Comparison of ENCODE assay signal across 18 cellular contexts in genomic region chr15:48396020-48396419, GRCh38.
DNase-seq lines count a peak whose midpoint lies in the region; ATAC-seq, FAIRE-seq and TF ChIP-seq lines count a peak whose summit lies in the region.
"Had no signal": no experiment of that assay in that cellular context is flagged by ENCODE, and none has a peak within 500 bp of the region (broad histone marks: within the 10 kb centered on the region; RNA-seq: fewer than 3 reads in every experiment).

No MANE protein-coding gene starts in this region.

- H4K8ac ChIP-seq in IMR-90 (ENCODE audit: low read depth in 2 of 2, low read length in 2 of 2) = peak overlapping the region in 1 of 2 experiments; percentile 28; a peak in 2 of 4 replicates

- H3K36me3 ChIP-seq in IMR-90 (ENCODE audit: control insufficient read depth, insufficient read depth, low read length) (no peaks in the 10 kb centered on the region), left lung (no peaks in the 10 kb centered on the region)

- H3K27ac ChIP-seq in IMR-90 (ENCODE audit: insufficient read depth, low read length) = no peak overlapping the region
- H3K27ac ChIP-seq in left lung = no peak overlapping the region
- H3K27ac ChIP-seq in skin epidermis = peak overlapping the region in 19 of 21 experiments; percentile 15 to 88 (median 53)

- TF ChIP-seq POLR2A in IMR-90 (IDR thresholded peaks at IDR 0.05; ENCODE audit: low read depth, low read length) (no peak), H54 (IDR thresholded peaks at IDR 0.05; ENCODE audit: low read depth, low read length) (no peak)

- H3K36me3 Mint-ChIP-seq in chondrocyte (ENCODE audit: low read depth) (peaks cover 2% of the 10 kb centered on the region), WTC11 (no peaks in the 10 kb centered on the region)
- no peaks in the 10 kb centered on the region for H3K36me3 Mint-ChIP-seq in activated naive CD8-positive, alpha-beta T cell treated with anti-CD3 and anti-CD28 coated beads for 36 hours
- H3K36me3 Mint-ChIP-seq: naive thymus-derived CD8-positive, alpha-beta T cell had no signal

- H3K4me3 ChIP-seq in IMR-90 (ENCODE audit: insufficient read depth, low read depth, low read length) (no peak overlapping the region), left lung (no peak overlapping the region), skin epidermis (no peak overlapping the region)

- H3K27me3 Mint-ChIP-seq in chondrocyte (ENCODE audit: low read depth) = no peaks in the 10 kb centered on the region
- no peaks in the 10 kb centered on the region for H3K27me3 Mint-ChIP-seq in WTC11 (ENCODE audit: low read depth)
- peaks cover 3% of the 10 kb centered on the region for H3K27me3 Mint-ChIP-seq in activated naive CD8-positive, alpha-beta T cell treated with anti-CD3 and anti-CD28 coated beads for 36 hours

- no peak overlapping the region; the same call in 2 of the 3 replicates for H2BK15ac ChIP-seq in IMR-90 (ENCODE audit: low read depth, low read length)

- peak overlapping the region; percentile 94 for H2AK5ac ChIP-seq in IMR-90 (ENCODE audit: low read depth, low read length)

- H2BK20ac ChIP-seq in IMR-90 (ENCODE audit: low read depth, low read length) = peak overlapping the region; percentile 26; the same call in 1 of the 2 replicates

- no peak overlapping the region for H3K9ac ChIP-seq in IMR-90 (ENCODE audit: low read depth, low read length)

- CTCF ChIA-PET in IMR-90 (lab: Yijun Ruan, JAX) = interaction anchor here (0.7 to 1.3 kb wide), 2 partner anchors 9 to 10 kb away, joined by 3 to 4 read pairs; no protein-coding TSS in a partner anchor
- CTCF ChIA-PET in WTC11 (lab: Charles Lee) = interaction anchor here (0.7 to 1.0 kb wide), 2 partner anchors 11 to 112 kb away, joined by 3 read pairs; no protein-coding TSS in a partner anchor

- FAIRE-seq in H54 (lab: Jason Lieb, UNC) = no peak

- H3K23ac ChIP-seq in IMR-90 (ENCODE audit: low read depth, low read length) = peak overlapping the region; percentile 45; the same call in 1 of the 2 replicates

- in situ Hi-C loops in IMR-90 (cut with MboI; ENCODE audit: low sequenced_read_pairs) = no loop called here

- H3K9me1 ChIP-seq in IMR-90 (ENCODE audit: insufficient read depth, low read length) = peaks cover 27% of the 10 kb centered on the region

- H2BK5ac ChIP-seq in IMR-90 (ENCODE audit: low read depth, low read length, poor library complexity, severe bottlenecking) = no peak overlapping the region

- no peak overlapping the region for H3K4me2 ChIP-seq in IMR-90 (ENCODE audit: low read depth, low read length)

- no peak overlapping the region for H3K56ac ChIP-seq in IMR-90 (ENCODE audit: extremely low read depth, insufficient read depth, low read length)

- H3K4me3 Mint-ChIP-seq in chondrocyte (ENCODE audit: unreplicated experiment) = no peak overlapping the region
- H3K4me3 Mint-ChIP-seq in WTC11 = no peak overlapping the region
- H3K4me3 Mint-ChIP-seq in activated naive CD8-positive, alpha-beta T cell treated with anti-CD3 and anti-CD28 coated beads for 36 hours = no peak overlapping the region
- H3K4me3 Mint-ChIP-seq: activated CD4-positive, alpha-beta memory T cell treated with anti-CD3 and anti-CD28 coated beads, Interleukin-2, amount 10 ng/mL, durations not matched to agents 7 days and 5 days; activated T-cell treated with anti-CD3 and anti-CD28 coated beads, Interleukin-2, amount 50 U/mL, for 72 hours; naive thymus-derived CD8-positive, alpha-beta T cell had no signal

- POLR2A ChIA-PET in IMR-90 (lab: Charles Lee; ENCODE audit: unreplicated experiment) (no interaction called here), WTC11 (lab: Charles Lee) (no interaction called here)

- intact Hi-C loops in IMR-90 (cut with micrococcal nuclease) = no loop called here
- intact Hi-C loops in left lung (cut with DNase I) = no loop called here

- H4K20me1 ChIP-seq in IMR-90 (ENCODE audit: insufficient read depth, low read length) = no peaks in the 10 kb centered on the region

- TF ChIP-seq RAD21 in IMR-90 (IDR thresholded peaks at IDR 0.05; ENCODE audit: low read length) = no peak

- H3K18ac ChIP-seq in IMR-90 (ENCODE audit: low read depth, low read length) = peak overlapping the region; percentile 32; the same call in 1 of the 2 replicates

- H2AK9ac ChIP-seq in IMR-90 (replicated peaks; ENCODE audit: low read depth, low read length, poor library complexity) = peak overlapping the region; percentile 85

- no peaks in the 10 kb centered on the region for H3K9me3 Mint-ChIP-seq in chondrocyte (ENCODE audit: low read depth)
- 0 out of 2 replicates have a peak, but pooled peaks cover 3% of the 10 kb centered on the region for H3K9me3 Mint-ChIP-seq in WTC11
- H3K9me3 Mint-ChIP-seq in activated naive CD8-positive, alpha-beta T cell treated with anti-CD3 and anti-CD28 coated beads for 36 hours = no peaks in the 10 kb centered on the region
- H3K9me3 Mint-ChIP-seq: activated CD4-positive, alpha-beta memory T cell treated with anti-CD3 and anti-CD28 coated beads, Interleukin-2, amount 10 ng/mL, durations not matched to agents 7 days and 5 days; activated T-cell treated with anti-CD3 and anti-CD28 coated beads, Interleukin-2, amount 50 U/mL, for 72 hours; naive thymus-derived CD8-positive, alpha-beta T cell had no signal

- H3K27me3 ChIP-seq in IMR-90 (ENCODE audit: control insufficient read depth, insufficient read depth, low read length) = no peaks in the 10 kb centered on the region
- no peaks in the 10 kb centered on the region for H3K27me3 ChIP-seq in left lung

- dilution Hi-C loops in IMR-90 (cut with HindIII; ENCODE audit: low sequenced_read_pairs, unreplicated experiment) = no loop called here

- H4K5ac ChIP-seq in IMR-90 (ENCODE audit: low read depth, low read length) = no peak overlapping the region; the same call in 1 of the 2 replicates

- peak overlapping the region; percentile 60 for H3K14ac ChIP-seq in IMR-90 (replicated peaks; ENCODE audit: low read depth, low read length)

- H3K4ac ChIP-seq in IMR-90 (ENCODE audit: low read depth, low read length) = peak overlapping the region; percentile 64

- no peak for ATAC-seq in IMR-90 (ENCODE audit: low read depth)
- peak; percentile 10 for ATAC-seq in left lung
- no peak for ATAC-seq in WTC11
- no peak for ATAC-seq in GM21515 (IDR thresholded peaks at IDR 0.05; ENCODE audit: unreplicated experiment)
- ATAC-seq: activated T-cell treated with anti-CD3 and anti-CD28 coated beads, Interleukin-2, amount 50 U/mL, for 72 hours; naive thymus-derived CD8-positive, alpha-beta T cell had no signal

- H4K91ac ChIP-seq in IMR-90 (ENCODE audit: insufficient read depth, low read depth, low read length) = peak overlapping the region; percentile 16; the same call in 1 of the 2 replicates

- no TSS peak for BruUV-seq in IMR-90 (replicated peaks; lab: Mats Ljungman, UMichigan)

- peak overlapping the region; percentile 77 for H2AFZ ChIP-seq in IMR-90 (replicated peaks; ENCODE audit: low read length, poor library complexity)

- no peak for DNase-seq in IMR-90
- DNase-seq in chondrocyte (ENCODE audit: low spot score) = no peak
- DNase-seq in left lung = no peak
- DNase-seq in WTC11 (ENCODE audit: low spot score) = no peak
- no peak for DNase-seq in H54 (ENCODE audit: insufficient read length, low spot score)
- no peak for DNase-seq in activated naive CD8-positive, alpha-beta T cell treated with anti-CD3 and anti-CD28 coated beads for 36 hours
- DNase-seq: activated CD4-positive, alpha-beta memory T cell treated with anti-CD3 and anti-CD28 coated beads, Interleukin-2, amount 10 ng/mL, durations not matched to agents 7 days and 5 days; activated T-cell treated with anti-CD3 and anti-CD28 coated beads, Interleukin-2, amount 50 U/mL, for 72 hours; Calu3; central memory CD4-positive, alpha-beta T cell; effector CD8-positive, alpha-beta T cell; Kasumi-1; naive thymus-derived CD8-positive, alpha-beta T cell; NCI-H1417; NCI-H82; stimulated activated CD4-positive, alpha-beta T cell treated with anti-CD3 and anti-CD28 coated beads, Interleukin-2, amount 100 ng/mL, for 24 hours had no signal

- H3K4me1 ChIP-seq in IMR-90 (ENCODE audit: control insufficient read depth, insufficient read depth, low read length) = peaks cover 12% of the 10 kb centered on the region
- H3K4me1 ChIP-seq in left lung = peaks cover 0 to 3% of the 10 kb centered on the region in 2 donors

- H3K27ac Mint-ChIP-seq in chondrocyte (ENCODE audit: unreplicated experiment) (peak overlapping the region; percentile 95), WTC11 (no peak overlapping the region)
- H3K27ac Mint-ChIP-seq in activated naive CD8-positive, alpha-beta T cell treated with anti-CD3 and anti-CD28 coated beads for 36 hours = no peak overlapping the region
- H3K27ac Mint-ChIP-seq: activated CD4-positive, alpha-beta memory T cell treated with anti-CD3 and anti-CD28 coated beads, Interleukin-2, amount 10 ng/mL, durations not matched to agents 7 days and 5 days; activated T-cell treated with anti-CD3 and anti-CD28 coated beads, Interleukin-2, amount 50 U/mL, for 72 hours; naive thymus-derived CD8-positive, alpha-beta T cell had no signal

- H3K79me1 ChIP-seq in IMR-90 (ENCODE audit: low read depth in 1 of 2, low read length in 2 of 2) = no peaks in the 10 kb centered on the region

- no peak for TF ChIP-seq CTCF in IMR-90 (conservative IDR thresholded peaks at IDR 0.05; ENCODE audit: low read depth, low read length)
- TF ChIP-seq CTCF in chondrocyte (IDR thresholded peaks at IDR 0.05) = no peak
- TF ChIP-seq CTCF in left lung (IDR thresholded peaks at IDR 0.05) = no peak
- TF ChIP-seq CTCF in WTC11 (IDR thresholded peaks at IDR 0.05) = no peak

- peaks cover 84% of the 10 kb centered on the region for H3K4me1 Mint-ChIP-seq in chondrocyte (ENCODE audit: low read depth)
- H3K4me1 Mint-ChIP-seq in WTC11 = 0 out of 2 replicates have a peak, but pooled peaks cover 3% of the 10 kb centered on the region
- H3K4me1 Mint-ChIP-seq in activated naive CD8-positive, alpha-beta T cell treated with anti-CD3 and anti-CD28 coated beads for 36 hours = no peaks in the 10 kb centered on the region
- H3K4me1 Mint-ChIP-seq: activated CD4-positive, alpha-beta memory T cell treated with anti-CD3 and anti-CD28 coated beads, Interleukin-2, amount 10 ng/mL, durations not matched to agents 7 days and 5 days; naive thymus-derived CD8-positive, alpha-beta T cell had no signal

- H3K9me3 ChIP-seq in IMR-90 (ENCODE audit: control insufficient read depth, insufficient read depth, low read length) = no peaks in the 10 kb centered on the region
- H3K9me3 ChIP-seq in left lung = no peaks in the 10 kb centered on the region

- peak overlapping the region; percentile 28; the same call in 1 of the 2 replicates for H2BK120ac ChIP-seq in IMR-90 (ENCODE audit: low read depth, low read length)

- WGBS in IMR-90 (ENCODE audit: extremely low coverage in 2 of 2, insufficient read length in 1 of 2), 2 experiments = no CpG with 5 or more reads among the region's 5 CpGs

TF ChIP-seq in IMR-90, 13 proteins besides CTCF, POLR2A, EP300 and RAD21 (continues in another document):
- TF ChIP-seq NFE2L2 (IDR thresholded peaks at IDR 0.05; ENCODE audit: low read depth, low read length) = no peak
- TF ChIP-seq FOS (IDR thresholded peaks at IDR 0.05; ENCODE audit: low read depth, low read length) = no peak
- no peak for TF ChIP-seq RCOR1 (IDR thresholded peaks at IDR 0.05; ENCODE audit: insufficient replicate concordance, low read length)

TF ChIP-seq in WTC11, 78 proteins besides CTCF, POLR2A, EP300 and RAD21 (continues in another document):
- no peak for TF ChIP-seq PRRX2 (CRISPR knock-in tag; IDR thresholded peaks at IDR 0.05)

Comparison
In these comparisons a context has a peak if more than half of its experiments do, and no peak if none do; other contexts are left out.
1. H3K27ac ChIP-seq: peak in skin epidermis (19 of 21); none in IMR-90 (single experiment) and left lung (0 of 2).